Comparison of ENCODE assay signal across 8 cellular contexts in the genomic region with DNA sequence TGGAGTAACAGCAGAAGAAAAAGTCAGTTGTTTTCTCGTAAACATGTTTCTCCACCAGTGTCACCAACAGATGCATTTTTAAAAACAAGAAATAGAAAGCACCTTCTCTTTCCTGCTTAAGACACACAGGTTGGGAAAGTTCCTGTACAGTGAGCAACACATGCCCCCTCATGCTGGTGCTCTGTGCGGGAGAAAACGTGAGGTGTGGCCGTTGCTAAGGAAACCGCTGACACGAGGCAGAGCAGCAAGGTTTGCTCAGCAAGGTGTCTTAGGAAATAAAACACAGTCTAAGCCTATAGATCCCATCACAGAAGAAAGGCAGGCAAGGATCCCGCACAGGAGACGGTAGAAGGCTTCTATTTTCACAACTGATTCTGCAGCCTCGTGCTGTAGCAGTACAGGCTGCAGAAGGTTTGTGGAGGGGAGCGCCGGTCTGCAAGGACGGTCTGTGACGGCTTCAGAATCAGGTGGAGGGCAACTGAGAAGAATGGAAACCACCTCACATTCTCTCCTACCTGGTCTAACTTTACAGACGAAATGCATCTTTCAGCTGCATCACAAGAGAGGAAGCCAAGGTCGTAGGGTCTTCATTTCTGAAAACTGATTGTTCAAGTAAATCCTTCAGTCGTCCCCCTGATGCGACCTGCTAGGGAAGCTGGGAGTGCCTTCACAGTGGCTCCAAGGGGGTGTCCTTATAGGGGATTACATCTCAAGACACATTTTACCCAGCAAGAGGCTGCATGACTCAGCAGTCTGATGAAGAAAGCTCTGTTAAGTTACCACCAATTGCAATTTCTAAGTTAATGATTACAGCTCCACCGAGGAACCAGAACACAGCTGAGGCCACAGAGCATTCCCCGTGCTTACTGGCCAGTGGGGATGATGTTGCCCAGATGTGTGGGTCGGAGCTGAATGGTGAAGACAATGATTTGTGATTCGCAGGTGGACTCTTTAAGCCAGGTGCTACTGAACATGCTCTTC.
A peak's percentile ranks its signal among the peaks of the same experiment; 100 is the strongest.
DNase-seq lines count a peak whose midpoint lies in the region; ATAC-seq and TF ChIP-seq lines count a peak whose summit lies in the region.
"Had no signal": no experiment of that assay in that cellular context is flagged by ENCODE, and none has a peak within 500 bp of the region (broad histone marks: within the 10 kb centered on the region; RNA-seq: fewer than 3 reads in every experiment).

No MANE protein-coding gene starts in this region.

- ATAC-seq in GM23338 (peak; percentile 43), gastrocnemius medialis (no peak)

- H3K27ac ChIP-seq in GM23338 (ENCODE audit: low read depth): no peak overlapping the region
- H3K27ac ChIP-seq in RWPE1: peak overlapping the region; percentile 85
- H3K27ac ChIP-seq in esophagus squamous epithelium: peak overlapping the region; percentile 64 to 77 (median 71)
- peak overlapping the region; percentile 89 to 97 (median 94) for H3K27ac ChIP-seq in gastrocnemius medialis

- H2AFZ ChIP-seq in GM23338: no peak overlapping the region

- POLR2A ChIA-PET in RWPE1 (lab: Yijun Ruan, JAX; ENCODE audit: low non-redundant PET): no interaction called here

- H3K27me3 ChIP-seq in GM23338 (ENCODE audit: insufficient read depth): no peaks in the 10 kb centered on the region
- no peaks in the 10 kb centered on the region for H3K27me3 ChIP-seq in esophagus squamous epithelium
- H3K27me3 ChIP-seq in gastrocnemius medialis: no peaks in the 10 kb centered on the region

- H3F3A ChIP-seq in GM23338 (replicated peaks; ENCODE audit: low read depth): no peaks in the 10 kb centered on the region

- no peaks in the 10 kb centered on the region; the same call in 1 of the 2 replicates for H3K79me2 ChIP-seq in GM23338 (replicated peaks; ENCODE audit: insufficient read depth)

- TF ChIP-seq POLR2A in esophagus squamous epithelium (IDR thresholded peaks at IDR 0.05) (peak in 1 of 4 donors; percentile 20), gastrocnemius medialis (IDR thresholded peaks at IDR 0.05) (no peak)

- intact Hi-C loops in esophagus squamous epithelium (cut with DNase I): loop anchor here (5.0 kb wide), 1 partner anchor 108 kb away; no protein-coding TSS in a partner anchor
- intact Hi-C loops in gastrocnemius medialis (cut with DNase I; ENCODE audit: low total_unique reads): no loop called here

- peaks cover 24% of the 10 kb centered on the region for H3K4me1 Mint-ChIP-seq in GM23338

- TF ChIP-seq CTCF in GM23338 (conservative IDR thresholded peaks at IDR 0.05; ENCODE audit: low read depth in 2 of 2): no peak
- no peak for TF ChIP-seq CTCF in RWPE1 (conservative IDR thresholded peaks at IDR 0.05; ENCODE audit: low read depth)
- TF ChIP-seq CTCF in esophagus squamous epithelium (IDR thresholded peaks at IDR 0.05): no peak
- no peak for TF ChIP-seq CTCF in gastrocnemius medialis (IDR thresholded peaks at IDR 0.05 in 4 of 5, conservative IDR thresholded peaks at IDR 0.05 in 1 of 5)

- no peaks in the 10 kb centered on the region for H3K9me3 Mint-ChIP-seq in GM23338

- no peak overlapping the region for H3K4me2 ChIP-seq in GM23338

- H3K4me3 ChIP-seq in GM23338 (no peak overlapping the region), esophagus squamous epithelium (no peak overlapping the region), gastrocnemius medialis (no peak overlapping the region)

- no peaks in the 10 kb centered on the region for H3K36me3 ChIP-seq in GM23338 (ENCODE audit: insufficient read depth)
- H3K36me3 ChIP-seq in esophagus squamous epithelium: peaks cover 0 to 55% (median 0%) of the 10 kb centered on the region in 3 donors
- peaks cover 0 to 50% of the 10 kb centered on the region in 2 donors for H3K36me3 ChIP-seq in gastrocnemius medialis

- CTCF ChIA-PET in RWPE1 (lab: Yijun Ruan, JAX): no interaction called here

- no peaks in the 10 kb centered on the region for H4K20me1 ChIP-seq in GM23338 (replicated peaks; ENCODE audit: insufficient read depth)

- no peaks in the 10 kb centered on the region for H3K9me2 ChIP-seq in GM23338 (ENCODE audit: insufficient read depth)

- H3K9me3 ChIP-seq in esophagus squamous epithelium: no peaks in the 10 kb centered on the region
- H3K9me3 ChIP-seq in gastrocnemius medialis: no peaks in the 10 kb centered on the region

- H3K27ac Mint-ChIP-seq in GM23338: peak overlapping the region; percentile 60

- peaks cover 3% of the 10 kb centered on the region for H3K27me3 Mint-ChIP-seq in GM23338 (ENCODE audit: insufficient read depth, low read depth, poor library complexity)

- 45 to 48% methylated on average over 18 to 19 of the region's 21 CpGs for WGBS in esophagus squamous epithelium, 2 donors

- H3K4me1 ChIP-seq in GM23338 (ENCODE audit: insufficient read depth) (no peaks in the 10 kb centered on the region; the same call in 1 of the 2 replicates), esophagus squamous epithelium (peaks cover 43 to 96% (median 72%) of the 10 kb centered on the region in 3 donors), gastrocnemius medialis (peaks cover 97 to 100% of the 10 kb centered on the region in 2 donors)

- DNase-seq in GM23338 (ENCODE audit: low spot score) (no peak), RWPE1 (ENCODE audit: low spot score) (no peak), esophagus squamous epithelium (lab: John Stamatoyannopoulos, UW) (no peak), gastrocnemius medialis (no peak), cortex of kidney (lab: John Stamatoyannopoulos, UW) (no peak), mesenteric fat pad (ENCODE audit: low spot score) (no peak), DMS 273 (lab: John Stamatoyannopoulos, UW; ENCODE audit: unreplicated experiment) (no peak)
- DNase-seq: activated CD4-positive, alpha-beta T cell treated with anti-CD3 and anti-CD28 coated beads, Interleukin-2, amount 50 U/mL, for 1 hour had no signal

- H3K36me3 Mint-ChIP-seq in GM23338 (ENCODE audit: low read depth): peaks cover 3% of the 10 kb centered on the region; the same call in 1 of the 3 replicates

- H3K4me3 Mint-ChIP-seq in GM23338: no peak overlapping the region

- in situ Hi-C loops in gastrocnemius medialis (cut with MboI; ENCODE audit: low sequenced_read_pairs in 4 of 4): loop anchor here in 1 of 4 donors (25.0 kb wide), 1 partner anchor 153 kb away; no protein-coding TSS in a partner anchor

TF ChIP-seq in GM23338, 12 proteins besides CTCF, POLR2A, EP300 and RAD21:
- TF ChIP-seq CREB1 (CRISPR knock-in tag; IDR thresholded peaks at IDR 0.05; ENCODE audit: low read depth): no peak
- TF ChIP-seq EZH2phosphoT487 (IDR thresholded peaks at IDR 0.05; ENCODE audit: unreplicated experiment): no peak
- no peak for TF ChIP-seq JUNB (IDR thresholded peaks at IDR 0.05; ENCODE audit: unreplicated experiment)
- TF ChIP-seq, protein P1, sequence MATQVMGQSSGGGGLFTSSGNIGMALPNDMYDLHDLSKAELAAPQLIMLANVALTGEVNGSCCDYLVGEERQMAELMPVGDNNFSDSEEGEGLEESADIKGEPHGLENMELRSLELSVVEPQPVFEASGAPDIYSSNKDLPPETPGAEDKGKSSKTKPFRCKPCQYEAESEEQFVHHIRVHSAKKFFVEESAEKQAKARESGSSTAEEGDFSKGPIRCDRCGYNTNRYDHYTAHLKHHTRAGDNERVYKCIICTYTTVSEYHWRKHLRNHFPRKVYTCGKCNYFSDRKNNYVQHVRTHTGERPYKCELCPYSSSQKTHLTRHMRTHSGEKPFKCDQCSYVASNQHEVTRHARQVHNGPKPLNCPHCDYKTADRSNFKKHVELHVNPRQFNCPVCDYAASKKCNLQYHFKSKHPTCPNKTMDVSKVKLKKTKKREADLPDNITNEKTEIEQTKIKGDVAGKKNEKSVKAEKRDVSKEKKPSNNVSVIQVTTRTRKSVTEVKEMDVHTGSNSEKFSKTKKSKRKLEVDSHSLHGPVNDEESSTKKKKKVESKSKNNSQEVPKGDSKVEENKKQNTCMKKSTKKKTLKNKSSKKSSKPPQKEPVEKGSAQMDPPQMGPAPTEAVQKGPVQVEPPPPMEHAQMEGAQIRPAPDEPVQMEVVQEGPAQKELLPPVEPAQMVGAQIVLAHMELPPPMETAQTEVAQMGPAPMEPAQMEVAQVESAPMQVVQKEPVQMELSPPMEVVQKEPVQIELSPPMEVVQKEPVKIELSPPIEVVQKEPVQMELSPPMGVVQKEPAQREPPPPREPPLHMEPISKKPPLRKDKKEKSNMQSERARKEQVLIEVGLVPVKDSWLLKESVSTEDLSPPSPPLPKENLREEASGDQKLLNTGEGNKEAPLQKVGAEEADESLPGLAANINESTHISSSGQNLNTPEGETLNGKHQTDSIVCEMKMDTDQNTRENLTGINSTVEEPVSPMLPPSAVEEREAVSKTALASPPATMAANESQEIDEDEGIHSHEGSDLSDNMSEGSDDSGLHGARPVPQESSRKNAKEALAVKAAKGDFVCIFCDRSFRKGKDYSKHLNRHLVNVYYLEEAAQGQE (IDR thresholded peaks at IDR 0.05; ENCODE audit: unreplicated experiment): no peak
- no peak for TF ChIP-seq ZNF114 (CRISPR knock-in tag; IDR thresholded peaks at IDR 0.05)
- TF ChIP-seq STAT1 (IDR thresholded peaks at IDR 0.05; ENCODE audit: unreplicated experiment): no peak
- TF ChIP-seq NANOG (IDR thresholded peaks at IDR 0.05; ENCODE audit: borderline replicate concordance): no peak
- TF ChIP-seq POLR2AphosphoS5 (IDR thresholded peaks at IDR 0.05; ENCODE audit: low read depth): no peak
- TF ChIP-seq ZNF331 (CRISPR knock-in tag; IDR thresholded peaks at IDR 0.05; ENCODE audit: low read depth): no peak
- TF ChIP-seq ETS1 (IDR thresholded peaks at IDR 0.05): no peak
